ENCODE assay signal across 8 cellular contexts in genomic region chr4:67545996-67546356, GRCh38. TPM values are rescaled to one million over a fixed set of nuclear protein-coding genes. Genes with fewer than 3 reads are reported as not detected.
DNase-seq lines count a peak whose midpoint lies in the region; ATAC-seq and TF ChIP-seq lines count a peak whose summit lies in the region.

No MANE protein-coding gene starts in this region.

- intact Hi-C loops in Calu3 (cut with micrococcal nuclease; ENCODE audit: unreplicated experiment): loop anchor here (5.0 kb wide), 1 partner anchor 366 kb away; no protein-coding TSS in a partner anchor

- TF ChIP-seq CTCF in Calu3 (IDR thresholded peaks at IDR 0.05; ENCODE audit: unreplicated experiment) (no peak), NB4 (IDR thresholded peaks at IDR 0.05; ENCODE audit: low read depth, low read length) (no peak), cardiac fibroblast (IDR thresholded peaks at IDR 0.05; ENCODE audit: low read depth, low read length) (no peak), nephron (IDR thresholded peaks at IDR 0.05; ENCODE audit: unreplicated experiment in 3 of 3) (no peak)

- no peak for TF ChIP-seq POLR2A in NB4 (IDR thresholded peaks at IDR 0.05; ENCODE audit: extremely low read depth, insufficient read length)

- CTCF ChIA-PET in Calu3 (lab: Charles Lee): no interaction called here

- no peaks in the 10 kb centered on the region for H3K27me3 Mint-ChIP-seq in Calu3 (ENCODE audit: unreplicated experiment)
- no peaks in the 10 kb centered on the region for H3K27me3 Mint-ChIP-seq in nephron (ENCODE audit: low read depth)

- no peaks in the 10 kb centered on the region for H3K9me3 Mint-ChIP-seq in Calu3 (ENCODE audit: low read depth, unreplicated experiment)
- H3K9me3 Mint-ChIP-seq in nephron: no peaks in the 10 kb centered on the region

- ATAC-seq in GM19467 (IDR thresholded peaks at IDR 0.05; ENCODE audit: unreplicated experiment) (no peak), GM18519 (IDR thresholded peaks at IDR 0.05; ENCODE audit: low FRiP score, unreplicated experiment) (no peak), HG03439 (IDR thresholded peaks at IDR 0.05; ENCODE audit: unreplicated experiment) (no peak)

- H3K4me1 Mint-ChIP-seq in Calu3 (ENCODE audit: low read depth, unreplicated experiment): peaks cover 7% of the 10 kb centered on the region
- peaks cover 7% of the 10 kb centered on the region for H3K4me1 Mint-ChIP-seq in nephron

- BruUV-seq in Calu3 (replicated peaks; lab: Mats Ljungman, UMichigan): TSS peak; percentile 75

- no peak for DNase-seq in Calu3
- peak; percentile 16 for DNase-seq in NB4 (ENCODE audit: low read depth)
- no peak for DNase-seq in cardiac fibroblast (ENCODE audit: low read depth in 2 of 2)
- DNase-seq in AG20443 (ENCODE audit: low spot score): no peak

- H3K4me3 ChIP-seq in NB4 (ENCODE audit: low read depth, low read length) (peak overlapping the region; percentile 61), cardiac fibroblast (replicated peaks in 1 of 2; ENCODE audit: low read depth in 2 of 2, low read length in 2 of 2) (peak overlapping the region; percentile 68 to 89)

- peak overlapping the region; percentile 95 for H3K4me3 Mint-ChIP-seq in Calu3 (ENCODE audit: low read depth, unreplicated experiment)
- H3K4me3 Mint-ChIP-seq in nephron: peak overlapping the region; percentile 98 to 99 (median 99)

- H3K36me3 Mint-ChIP-seq in Calu3 (ENCODE audit: insufficient read depth, unreplicated experiment) (peaks cover 18% of the 10 kb centered on the region), nephron (ENCODE audit: low read depth) (peaks cover 14% of the 10 kb centered on the region)

- no peak overlapping the region for H3K27ac Mint-ChIP-seq in Calu3 (ENCODE audit: unreplicated experiment)
- H3K27ac Mint-ChIP-seq in nephron: peak overlapping the region in 1 of 3 experiments; percentile 97

RNA-seq across cellular contexts. Expression of gene CENPC, which starts 0.7 kb away (rescaled TPM):
- total RNA-seq in Calu3 (2022): 10.7 and 12.9 TPM in 2 replicates

RNA-seq across cellular contexts. Expression of gene STAP1, which starts 12.6 kb away (rescaled TPM):
- total RNA-seq in Calu3 (2022): not detected in 2 replicates
